In the genomic region with DNA sequence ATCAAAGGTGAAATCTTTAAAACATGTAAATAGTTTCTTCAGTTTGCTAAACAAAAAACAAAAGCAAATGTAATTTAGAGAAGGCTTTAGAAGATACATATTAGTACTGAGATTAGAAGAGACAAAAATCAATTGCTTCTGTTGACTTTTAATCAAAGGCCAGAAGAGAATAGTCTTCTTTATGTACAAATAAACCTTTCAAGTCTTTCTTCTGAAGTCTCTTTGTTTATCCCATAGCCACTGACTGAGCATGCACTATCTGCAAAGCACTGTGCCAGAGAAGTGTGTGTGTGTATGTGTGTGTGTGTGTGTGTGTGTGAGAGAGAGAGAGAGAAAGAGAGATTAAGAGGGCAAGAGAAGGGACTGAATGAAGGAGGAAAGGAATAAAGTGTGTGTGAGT, we compare ENCODE assay signal across 18 cellular contexts.
A peak's percentile ranks its signal among the peaks of the same experiment; 100 is the strongest.
DNase-seq lines count a peak whose midpoint lies in the region; FAIRE-seq and TF ChIP-seq lines count a peak whose summit lies in the region.
"Had no signal": no experiment of that assay in that cellular context is flagged by ENCODE, and none has a peak within 500 bp of the region (broad histone marks: within the 10 kb centered on the region; RNA-seq: fewer than 3 reads in every experiment).

No MANE protein-coding gene starts in this region.

- H3K9me3 ChIP-seq in breast epithelium, result peaks cover 0 to 4% of the 10 kb centered on the region in 2 donors
- no peaks in the 10 kb centered on the region for H3K9me3 ChIP-seq in SK-N-SH
- H3K9me3 ChIP-seq: BE2C had no signal

- no peaks in the 10 kb centered on the region for H3K9me2 ChIP-seq in SK-N-SH

- no peaks in the 10 kb centered on the region for H3K27me3 Mint-ChIP-seq in activated naive CD4-positive, alpha-beta T cell treated with anti-CD3 and anti-CD28 coated beads, Interleukin-2, amount 10 ng/mL, durations not matched to agents 7 days and 5 days
- H3K27me3 Mint-ChIP-seq: CD4-positive, alpha-beta T cell had no signal

- no peak overlapping the region for H3K4me3 Mint-ChIP-seq in activated naive CD4-positive, alpha-beta T cell treated with anti-CD3 and anti-CD28 coated beads, Interleukin-2, amount 10 ng/mL, durations not matched to agents 7 days and 5 days
- H3K4me3 Mint-ChIP-seq: CD4-positive, alpha-beta T cell; GM23338; HFFc6 had no signal

- intact Hi-C loops in breast epithelium (cut with DNase I; ENCODE audit: low total_unique reads), result no loop called here

- no peaks in the 10 kb centered on the region for H3K36me3 Mint-ChIP-seq in activated naive CD4-positive, alpha-beta T cell treated with anti-CD3 and anti-CD28 coated beads, Interleukin-2, amount 10 ng/mL, durations not matched to agents 7 days and 5 days

- H3K4me3 ChIP-seq in breast epithelium (no peak overlapping the region), SK-N-SH (ENCODE audit: low read depth in 2 of 2, low read length in 1 of 2) (no peak overlapping the region)
- H3K4me3 ChIP-seq: GM23338 had no signal

- no peak overlapping the region for H3K27ac ChIP-seq in breast epithelium
- H3K27ac ChIP-seq in RWPE1, result no peak overlapping the region
- H3K27ac ChIP-seq in SK-N-SH (ENCODE audit: low read depth in 2 of 2, low read length in 1 of 2), result no peak overlapping the region

- no peak for DNase-seq in GM18507 (ENCODE audit: extremely low spot score, insufficient read length, low read depth)
- DNase-seq in globus pallidus (ENCODE audit: low spot score), result peak; percentile 40
- peak; percentile 26 for DNase-seq in medulla oblongata (ENCODE audit: extremely low spot score)
- DNase-seq in pons (ENCODE audit: low spot score), result peak; percentile 65
- DNase-seq in breast epithelium (ENCODE audit: low spot score in 2 of 2), result no peak
- DNase-seq in activated naive CD4-positive, alpha-beta T cell treated with anti-CD3 and anti-CD28 coated beads, Interleukin-2, amount 10 ng/mL, durations not matched to agents 7 days and 5 days, result no peak
- DNase-seq in RWPE1 (ENCODE audit: low spot score), result no peak
- no peak for DNase-seq in SK-N-SH
- DNase-seq: BE2C; C1 segment of cervical spinal cord; CD4-positive, alpha-beta T cell; DMS153; DMS79; GDM1; H7; HFFc6 had no signal

- H3K4me1 ChIP-seq in breast epithelium (no peaks in the 10 kb centered on the region), SK-N-SH (ENCODE audit: control insufficient read depth in 1 of 2, insufficient read depth in 2 of 2, low read depth in 1 of 2, low read length in 1 of 2) (no peaks in the 10 kb centered on the region)
- H3K4me1 ChIP-seq: BE2C had no signal

- H3K4me2 ChIP-seq in SK-N-SH, result no peak overlapping the region
- H3K4me2 ChIP-seq: GM23338 had no signal

- no peak for TF ChIP-seq POLR2A in breast epithelium (IDR thresholded peaks at IDR 0.05)

- no peaks in the 10 kb centered on the region for H4K20me1 ChIP-seq in SK-N-SH (ENCODE audit: insufficient read depth)

- no peaks in the 10 kb centered on the region for H3K36me3 ChIP-seq in breast epithelium
- H3K36me3 ChIP-seq in SK-N-SH (replicated peaks in 1 of 2; ENCODE audit: control insufficient read depth in 1 of 2, insufficient read depth in 2 of 2, low read length in 1 of 2), result no peaks in the 10 kb centered on the region
- H3K36me3 ChIP-seq: BE2C had no signal

- no peaks in the 10 kb centered on the region for H3K79me2 ChIP-seq in SK-N-SH (ENCODE audit: insufficient read depth)

- TF ChIP-seq RAD21 in SK-N-SH (IDR thresholded peaks at IDR 0.05; ENCODE audit: low read length), result no peak

- no peak overlapping the region for H3K9ac ChIP-seq in SK-N-SH

- no peak for TF ChIP-seq EP300 in SK-N-SH (IDR thresholded peaks at IDR 0.05; ENCODE audit: borderline replicate concordance in 1 of 2, low read depth in 1 of 2, low read length in 1 of 2)

- H3K27me3 ChIP-seq in breast epithelium (no peaks in the 10 kb centered on the region), SK-N-SH (ENCODE audit: insufficient read depth) (no peaks in the 10 kb centered on the region)
- H3K27me3 ChIP-seq: BE2C had no signal

- H3K4me1 Mint-ChIP-seq in activated naive CD4-positive, alpha-beta T cell treated with anti-CD3 and anti-CD28 coated beads, Interleukin-2, amount 10 ng/mL, durations not matched to agents 7 days and 5 days, result no peaks in the 10 kb centered on the region
- H3K4me1 Mint-ChIP-seq: GM23338 had no signal

- H3K9me3 Mint-ChIP-seq in activated naive CD4-positive, alpha-beta T cell treated with anti-CD3 and anti-CD28 coated beads, Interleukin-2, amount 10 ng/mL, durations not matched to agents 7 days and 5 days, result no peaks in the 10 kb centered on the region
- H3K9me3 Mint-ChIP-seq: CD4-positive, alpha-beta T cell; HFFc6 had no signal

- H3F3A ChIP-seq in SK-N-SH (replicated peaks; ENCODE audit: insufficient read depth), result no peaks in the 10 kb centered on the region

- peak; percentile 46 for FAIRE-seq in GM18507 (lab: Jason Lieb, UNC)
- FAIRE-seq: GM12892 had no signal

- CTCF ChIA-PET in activated naive CD4-positive, alpha-beta T cell treated with anti-CD3 and anti-CD28 coated beads, Interleukin-2, amount 10 ng/mL, durations not matched to agents 7 days and 5 days (lab: Charles Lee), result no interaction called here
- CTCF ChIA-PET in RWPE1 (lab: Yijun Ruan, JAX) (no interaction called here), SK-N-SH (lab: Yijun Ruan, JAX) (no interaction called here)

- POLR2A ChIA-PET in RWPE1 (lab: Yijun Ruan, JAX; ENCODE audit: low non-redundant PET) (no interaction called here), SK-N-SH (lab: Yijun Ruan, JAX) (no interaction called here)

- TF ChIP-seq CTCF in breast epithelium (IDR thresholded peaks at IDR 0.05) (no peak), RWPE1 (conservative IDR thresholded peaks at IDR 0.05; ENCODE audit: low read depth) (no peak), SK-N-SH (IDR thresholded peaks at IDR 0.05) (no peak)

- no peak overlapping the region for H3K27ac Mint-ChIP-seq in activated naive CD4-positive, alpha-beta T cell treated with anti-CD3 and anti-CD28 coated beads, Interleukin-2, amount 10 ng/mL, durations not matched to agents 7 days and 5 days
- H3K27ac Mint-ChIP-seq: CD4-positive, alpha-beta T cell; GM23338; HFFc6 had no signal

- H2AFZ ChIP-seq in SK-N-SH (ENCODE audit: low read depth), result no peak overlapping the region
- H2AFZ ChIP-seq: GM23338 had no signal

TF ChIP-seq in SK-N-SH, 30 proteins besides CTCF, POLR2A, EP300 and RAD21:
- no peak for TF ChIP-seq POLR2AphosphoS5 (IDR thresholded peaks at IDR 0.05; ENCODE audit: low read depth, low read length)
- TF ChIP-seq, protein P1, sequence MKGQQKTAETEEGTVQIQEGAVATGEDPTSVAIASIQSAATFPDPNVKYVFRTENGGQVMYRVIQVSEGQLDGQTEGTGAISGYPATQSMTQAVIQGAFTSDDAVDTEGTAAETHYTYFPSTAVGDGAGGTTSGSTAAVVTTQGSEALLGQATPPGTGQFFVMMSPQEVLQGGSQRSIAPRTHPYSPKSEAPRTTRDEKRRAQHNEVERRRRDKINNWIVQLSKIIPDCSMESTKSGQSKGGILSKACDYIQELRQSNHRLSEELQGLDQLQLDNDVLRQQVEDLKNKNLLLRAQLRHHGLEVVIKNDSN (IDR thresholded peaks at IDR 0.05; ENCODE audit: borderline replicate concordance, low read depth), result no peak
- TF ChIP-seq TAF1 (IDR thresholded peaks at IDR 0.05; ENCODE audit: borderline replicate concordance, low read depth, low read length), result no peak
- TF ChIP-seq RFX5 (IDR thresholded peaks at IDR 0.05; ENCODE audit: low read length), result no peak
- no peak for TF ChIP-seq RXRA (IDR thresholded peaks at IDR 0.05; ENCODE audit: borderline replicate concordance, low read depth)
- no peak for TF ChIP-seq NFIC (IDR thresholded peaks at IDR 0.05; ENCODE audit: borderline replicate concordance)
- TF ChIP-seq TCF12 (IDR thresholded peaks at IDR 0.05), result no peak
- no peak for TF ChIP-seq SMC3 (IDR thresholded peaks at IDR 0.05; ENCODE audit: low read depth, low read length)
- no peak for TF ChIP-seq JUND (IDR thresholded peaks at IDR 0.05)
- no peak for TF ChIP-seq MXI1 (IDR thresholded peaks at IDR 0.05; ENCODE audit: low read depth, low read length)
- no peak for TF ChIP-seq FOXM1 (IDR thresholded peaks at IDR 0.05; ENCODE audit: low read depth)
- no peak for TF ChIP-seq FOSL2 (IDR thresholded peaks at IDR 0.05; ENCODE audit: borderline replicate concordance, low read depth)
- TF ChIP-seq, protein P2, sequence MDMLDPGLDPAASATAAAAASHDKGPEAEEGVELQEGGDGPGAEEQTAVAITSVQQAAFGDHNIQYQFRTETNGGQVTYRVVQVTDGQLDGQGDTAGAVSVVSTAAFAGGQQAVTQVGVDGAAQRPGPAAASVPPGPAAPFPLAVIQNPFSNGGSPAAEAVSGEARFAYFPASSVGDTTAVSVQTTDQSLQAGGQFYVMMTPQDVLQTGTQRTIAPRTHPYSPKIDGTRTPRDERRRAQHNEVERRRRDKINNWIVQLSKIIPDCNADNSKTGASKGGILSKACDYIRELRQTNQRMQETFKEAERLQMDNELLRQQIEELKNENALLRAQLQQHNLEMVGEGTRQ (IDR thresholded peaks at IDR 0.05; ENCODE audit: borderline replicate concordance, low read depth, low read length), result no peak
- TF ChIP-seq, protein P3, sequence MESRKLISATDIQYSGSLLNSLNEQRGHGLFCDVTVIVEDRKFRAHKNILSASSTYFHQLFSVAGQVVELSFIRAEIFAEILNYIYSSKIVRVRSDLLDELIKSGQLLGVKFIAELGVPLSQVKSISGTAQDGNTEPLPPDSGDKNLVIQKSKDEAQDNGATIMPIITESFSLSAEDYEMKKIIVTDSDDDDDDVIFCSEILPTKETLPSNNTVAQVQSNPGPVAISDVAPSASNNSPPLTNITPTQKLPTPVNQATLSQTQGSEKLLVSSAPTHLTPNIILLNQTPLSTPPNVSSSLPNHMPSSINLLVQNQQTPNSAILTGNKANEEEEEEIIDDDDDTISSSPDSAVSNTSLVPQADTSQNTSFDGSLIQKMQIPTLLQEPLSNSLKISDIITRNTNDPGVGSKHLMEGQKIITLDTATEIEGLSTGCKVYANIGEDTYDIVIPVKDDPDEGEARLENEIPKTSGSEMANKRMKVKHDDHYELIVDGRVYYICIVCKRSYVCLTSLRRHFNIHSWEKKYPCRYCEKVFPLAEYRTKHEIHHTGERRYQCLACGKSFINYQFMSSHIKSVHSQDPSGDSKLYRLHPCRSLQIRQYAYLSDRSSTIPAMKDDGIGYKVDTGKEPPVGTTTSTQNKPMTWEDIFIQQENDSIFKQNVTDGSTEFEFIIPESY (IDR thresholded peaks at IDR 0.05; ENCODE audit: borderline replicate concordance, low read depth), result no peak
- no peak for TF ChIP-seq CHD2 (IDR thresholded peaks at IDR 0.05; ENCODE audit: low read length, partially characterized antibody)
- TF ChIP-seq RCOR1 (IDR thresholded peaks at IDR 0.05; ENCODE audit: low read length), result no peak

Comparison
In these comparisons a context has a peak if more than half of its experiments do, and no peak if none do; other contexts are left out.
1. DNase-seq: peak in globus pallidus (single experiment), medulla oblongata (single experiment) and pons (single experiment); none in GM18507 (single experiment), breast epithelium (0 of 2), activated naive CD4-positive, alpha-beta T cell treated with anti-CD3 and anti-CD28 coated beads, Interleukin-2, amount 10 ng/mL, durations not matched to agents 7 days and 5 days (single experiment), RWPE1 (single experiment) and SK-N-SH (single experiment).